In the genomic region with DNA sequence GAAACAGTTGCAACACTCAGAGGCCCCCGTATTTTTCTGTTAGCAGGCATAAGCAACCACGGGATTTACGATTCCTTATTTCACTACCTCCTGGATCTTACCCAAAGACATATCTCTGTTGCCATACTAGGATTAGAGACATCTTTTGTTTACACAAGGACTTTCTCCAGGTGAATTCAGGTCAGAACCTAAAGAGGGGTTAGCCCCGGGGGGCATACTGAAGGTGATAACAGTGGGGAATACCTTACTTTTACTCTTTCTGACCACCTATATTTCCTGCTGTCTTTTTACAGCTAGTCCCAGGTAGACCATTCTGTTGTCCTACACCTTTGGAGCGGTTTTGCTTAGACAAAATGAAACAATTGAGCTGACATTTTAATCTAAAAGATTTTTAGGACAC, we compare ENCODE assay signal across 1 cellular context.
TF ChIP-seq lines count a peak whose summit lies in the region.

No MANE protein-coding gene starts in this region.

TF ChIP-seq in WTC11, 78 proteins besides CTCF, POLR2A, EP300 and RAD21 (continued from another document):
- TF ChIP-seq, protein P1, sequence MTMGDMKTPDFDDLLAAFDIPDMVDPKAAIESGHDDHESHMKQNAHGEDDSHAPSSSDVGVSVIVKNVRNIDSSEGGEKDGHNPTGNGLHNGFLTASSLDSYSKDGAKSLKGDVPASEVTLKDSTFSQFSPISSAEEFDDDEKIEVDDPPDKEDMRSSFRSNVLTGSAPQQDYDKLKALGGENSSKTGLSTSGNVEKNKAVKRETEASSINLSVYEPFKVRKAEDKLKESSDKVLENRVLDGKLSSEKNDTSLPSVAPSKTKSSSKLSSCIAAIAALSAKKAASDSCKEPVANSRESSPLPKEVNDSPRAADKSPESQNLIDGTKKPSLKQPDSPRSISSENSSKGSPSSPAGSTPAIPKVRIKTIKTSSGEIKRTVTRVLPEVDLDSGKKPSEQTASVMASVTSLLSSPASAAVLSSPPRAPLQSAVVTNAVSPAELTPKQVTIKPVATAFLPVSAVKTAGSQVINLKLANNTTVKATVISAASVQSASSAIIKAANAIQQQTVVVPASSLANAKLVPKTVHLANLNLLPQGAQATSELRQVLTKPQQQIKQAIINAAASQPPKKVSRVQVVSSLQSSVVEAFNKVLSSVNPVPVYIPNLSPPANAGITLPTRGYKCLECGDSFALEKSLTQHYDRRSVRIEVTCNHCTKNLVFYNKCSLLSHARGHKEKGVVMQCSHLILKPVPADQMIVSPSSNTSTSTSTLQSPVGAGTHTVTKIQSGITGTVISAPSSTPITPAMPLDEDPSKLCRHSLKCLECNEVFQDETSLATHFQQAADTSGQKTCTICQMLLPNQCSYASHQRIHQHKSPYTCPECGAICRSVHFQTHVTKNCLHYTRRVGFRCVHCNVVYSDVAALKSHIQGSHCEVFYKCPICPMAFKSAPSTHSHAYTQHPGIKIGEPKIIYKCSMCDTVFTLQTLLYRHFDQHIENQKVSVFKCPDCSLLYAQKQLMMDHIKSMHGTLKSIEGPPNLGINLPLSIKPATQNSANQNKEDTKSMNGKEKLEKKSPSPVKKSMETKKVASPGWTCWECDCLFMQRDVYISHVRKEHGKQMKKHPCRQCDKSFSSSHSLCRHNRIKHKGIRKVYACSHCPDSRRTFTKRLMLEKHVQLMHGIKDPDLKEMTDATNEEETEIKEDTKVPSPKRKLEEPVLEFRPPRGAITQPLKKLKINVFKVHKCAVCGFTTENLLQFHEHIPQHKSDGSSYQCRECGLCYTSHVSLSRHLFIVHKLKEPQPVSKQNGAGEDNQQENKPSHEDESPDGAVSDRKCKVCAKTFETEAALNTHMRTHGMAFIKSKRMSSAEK (CRISPR knock-in tag; IDR thresholded peaks at IDR 0.05; ENCODE audit: borderline replicate concordance), result no peak
